Comparison of ENCODE assay signal across 1 cellular context in genomic region chr1:108559215-108560142, GRCh38.
TF ChIP-seq lines count a peak whose summit lies in the region.

Gene EEIG2 (plus strand): TSS chr1:108560100. CDS start chr1:108560429, 329 bp downstream.

TF ChIP-seq in GM23338, 12 proteins besides CTCF, POLR2A, EP300 and RAD21 (continued from another document):
- TF ChIP-seq ZNF462 (CRISPR knock-in tag; IDR thresholded peaks at IDR 0.05), result no peak
- TF ChIP-seq ZNF331 (CRISPR knock-in tag; IDR thresholded peaks at IDR 0.05; ENCODE audit: low read depth), result no peak
- TF ChIP-seq CREB1 (CRISPR knock-in tag; IDR thresholded peaks at IDR 0.05; ENCODE audit: low read depth), result peak; percentile 88
TF ChIP-seq in GM23338: peak in this region for 2.
